In genomic region chr11:66340596-66341501, GRCh38 we compare ENCODE assay signal across 21 cellular contexts.
"Had no signal": no experiment of that assay in that cellular context is flagged by ENCODE, and none has a peak within 500 bp of the region (broad histone marks: within the 10 kb centered on the region; RNA-seq: fewer than 3 reads in every experiment).

No MANE protein-coding gene starts in this region.

- H3K4me3 Mint-ChIP-seq: activated CD4-positive, alpha-beta T cell treated with anti-CD3 and anti-CD28 coated beads, Interleukin-2, amount 10 ng/mL, durations not matched to agents 7 days and 5 days; activated T-cell treated with anti-CD3 and anti-CD28 coated beads, Interleukin-2, amount 50 U/mL, for 4 hours; effector memory CD8-positive, alpha-beta T cell; memory B cell; stimulated activated naive CD8-positive, alpha-beta T cell treated with anti-CD3 and anti-CD28 coated beads, Interleukin-15, amount 100 ng/mL, for 72 hours had no signal

- DNase-seq: activated CD4-positive, alpha-beta T cell treated with anti-CD3 and anti-CD28 coated beads, Interleukin-2, amount 10 ng/mL, durations not matched to agents 7 days and 5 days; activated CD8-positive, alpha-beta memory T cell treated with anti-CD3 and anti-CD28 coated beads, Interleukin-2, amount 50 U/mL, for 4 hours; activated naive CD4-positive, alpha-beta T cell treated with anti-CD3 and anti-CD28 coated beads, Interleukin-2, amount 50 U/mL, for 16 hours; activated T-cell treated with anti-CD3 and anti-CD28 coated beads, Interleukin-2, amount 50 U/mL, for 4 hours; dermis blood vessel endothelial cell; effector memory CD8-positive, alpha-beta T cell; foreskin fibroblast; naive B cell; stimulated activated CD4-positive, alpha-beta T cell treated with anti-CD3 and anti-CD28 coated beads, Interleukin-15, amount 100 ng/mL, for 24 hours; stimulated activated CD4-positive, alpha-beta T cell treated with anti-CD3 and anti-CD28 coated beads, Interleukin-4, amount 100 ng/mL, for 1 hour; stimulated activated naive CD8-positive, alpha-beta T cell treated with anti-CD3 and anti-CD28 coated beads, Interleukin-15, amount 100 ng/mL, for 72 hours; T-helper 1 cell; transverse colon had no signal

- H3K27me3 Mint-ChIP-seq: activated CD4-positive, alpha-beta T cell treated with anti-CD3 and anti-CD28 coated beads, Interleukin-2, amount 10 ng/mL, durations not matched to agents 7 days and 5 days; effector memory CD8-positive, alpha-beta T cell; memory B cell; stimulated activated naive CD8-positive, alpha-beta T cell treated with anti-CD3 and anti-CD28 coated beads, Interleukin-15, amount 100 ng/mL, for 72 hours had no signal

- H3K4me2 ChIP-seq: hepatocyte had no signal

- H3K4me3 ChIP-seq: hepatocyte, prostate gland, right atrium auricular region, skin epidermis, suprapubic skin, transverse colon, vagina had no signal

- H3K27ac ChIP-seq: hepatocyte, prostate gland, right atrium auricular region, suprapubic skin, transverse colon, vagina had no signal

- ATAC-seq: activated T-cell treated with anti-CD3 and anti-CD28 coated beads, Interleukin-2, amount 50 U/mL, for 4 hours; effector memory CD8-positive, alpha-beta T cell; stimulated activated naive CD8-positive, alpha-beta T cell treated with anti-CD3 and anti-CD28 coated beads, Interleukin-15, amount 100 ng/mL, for 72 hours had no signal

- H3K9me3 ChIP-seq: prostate gland, right atrium auricular region, suprapubic skin, transverse colon, vagina had no signal

- H3K9me3 Mint-ChIP-seq: activated CD4-positive, alpha-beta T cell treated with anti-CD3 and anti-CD28 coated beads, Interleukin-2, amount 10 ng/mL, durations not matched to agents 7 days and 5 days; activated T-cell treated with anti-CD3 and anti-CD28 coated beads, Interleukin-2, amount 50 U/mL, for 4 hours; effector memory CD8-positive, alpha-beta T cell; memory B cell; naive B cell; neural crest cell; stimulated activated naive CD8-positive, alpha-beta T cell treated with anti-CD3 and anti-CD28 coated beads, Interleukin-15, amount 100 ng/mL, for 72 hours had no signal

- H3K27ac Mint-ChIP-seq: activated CD4-positive, alpha-beta T cell treated with anti-CD3 and anti-CD28 coated beads, Interleukin-2, amount 10 ng/mL, durations not matched to agents 7 days and 5 days; memory B cell had no signal

- H2AFZ ChIP-seq: hepatocyte had no signal

- H3K27me3 ChIP-seq: hepatocyte, right atrium auricular region, suprapubic skin, transverse colon, vagina had no signal
